ENCODE assay signal across 11 cellular contexts in the genomic region with DNA sequence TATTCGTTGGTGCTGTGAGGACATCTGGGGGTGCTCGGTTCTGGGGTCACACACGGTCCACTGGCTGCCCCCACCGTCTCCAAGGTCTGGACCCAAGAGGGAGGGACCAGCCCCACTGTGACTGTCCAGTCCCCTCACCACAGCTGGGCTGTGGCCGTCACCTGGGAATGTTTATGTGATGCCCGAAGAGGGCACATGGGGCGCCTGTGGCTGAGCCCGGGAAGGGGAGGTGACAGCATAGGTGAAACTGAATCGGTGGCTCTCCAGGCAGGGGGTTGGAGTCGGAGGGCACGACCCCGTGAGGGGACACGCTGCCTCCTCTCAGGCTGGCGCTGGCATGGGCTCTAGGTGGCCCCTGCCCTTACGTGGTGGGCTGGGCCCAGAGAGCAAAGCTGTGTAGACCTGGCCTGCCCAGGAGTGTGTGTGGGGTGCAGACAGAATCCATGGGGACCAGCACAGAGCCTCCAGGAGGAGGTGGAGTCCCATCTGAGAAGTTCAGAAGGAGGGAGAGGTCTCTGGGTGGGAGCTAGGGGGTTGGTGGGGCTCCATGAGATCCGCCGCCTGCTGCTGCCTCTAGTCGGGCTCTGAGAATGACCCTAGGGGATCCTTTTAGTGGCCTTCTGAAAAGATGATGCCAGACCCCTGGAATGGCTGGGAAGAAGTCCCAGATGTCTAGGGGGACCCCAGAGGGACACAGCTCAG. TPM values are rescaled to one million over a fixed set of nuclear protein-coding genes. Genes with fewer than 3 reads are reported as not detected.
A peak's percentile ranks its signal among the peaks of the same experiment; 100 is the strongest.
DNase-seq lines count a peak whose midpoint lies in the region; ATAC-seq and TF ChIP-seq lines count a peak whose summit lies in the region.
"Had no signal": no experiment of that assay in that cellular context is flagged by ENCODE, and none has a peak within 500 bp of the region (broad histone marks: within the 10 kb centered on the region; RNA-seq: fewer than 3 reads in every experiment).

No MANE protein-coding gene starts in this region.

- H3K4me3 Mint-ChIP-seq in activated naive CD4-positive, alpha-beta T cell treated with anti-CD3 and anti-CD28 coated beads for 36 hours: peak overlapping the region; percentile 52
- H3K4me3 Mint-ChIP-seq in memory B cell: peak overlapping the region; percentile 66

- no peak for TF ChIP-seq EP300 in tibial nerve (IDR thresholded peaks at IDR 0.05)

- H3K27ac ChIP-seq in caudate nucleus (ENCODE audit: low read depth, low read length) (peak overlapping the region; percentile 99), tibial nerve (peak overlapping the region; percentile 34 to 89 (median 54))

- CTCF ChIA-PET in activated naive CD4-positive, alpha-beta T cell treated with anti-CD3 and anti-CD28 coated beads for 36 hours (lab: Charles Lee): no interaction called here

- no peak overlapping the region for H3K27ac Mint-ChIP-seq in activated naive CD4-positive, alpha-beta T cell treated with anti-CD3 and anti-CD28 coated beads for 36 hours
- no peak overlapping the region for H3K27ac Mint-ChIP-seq in activated naive CD4-positive, alpha-beta T cell treated with anti-CD3 and anti-CD28 coated beads, Interleukin-2, amount 50 U/mL, for 72 hours
- no peak overlapping the region for H3K27ac Mint-ChIP-seq in memory B cell
- H3K27ac Mint-ChIP-seq: CD4-positive, CD25-positive, alpha-beta regulatory T cell had no signal

- H3K36me3 Mint-ChIP-seq in activated naive CD4-positive, alpha-beta T cell treated with anti-CD3 and anti-CD28 coated beads for 36 hours (ENCODE audit: low read depth): no peaks in the 10 kb centered on the region
- peaks cover 12 to 13% of the 10 kb centered on the region in 2 donors for H3K36me3 Mint-ChIP-seq in activated naive CD4-positive, alpha-beta T cell treated with anti-CD3 and anti-CD28 coated beads, Interleukin-2, amount 50 U/mL, for 72 hours
- H3K36me3 Mint-ChIP-seq in memory B cell: peaks cover 3% of the 10 kb centered on the region
- H3K36me3 Mint-ChIP-seq: CD4-positive, CD25-positive, alpha-beta regulatory T cell had no signal

- H3K4me1 ChIP-seq in tibial nerve: peaks cover 0 to 67% (median 16%) of the 10 kb centered on the region in 4 donors

- H3K27me3 Mint-ChIP-seq in activated naive CD4-positive, alpha-beta T cell treated with anti-CD3 and anti-CD28 coated beads for 36 hours (ENCODE audit: low read depth): peaks cover 30% of the 10 kb centered on the region
- peaks cover 18% of the 10 kb centered on the region for H3K27me3 Mint-ChIP-seq in memory B cell

- H3K4me1 Mint-ChIP-seq in activated naive CD4-positive, alpha-beta T cell treated with anti-CD3 and anti-CD28 coated beads for 36 hours (ENCODE audit: low read depth): peaks cover 11% of the 10 kb centered on the region
- H3K4me1 Mint-ChIP-seq in memory B cell: peaks cover 3% of the 10 kb centered on the region

- TF ChIP-seq POLR2A in tibial nerve (IDR thresholded peaks at IDR 0.05): no peak

- TF ChIP-seq CTCF in tibial nerve (IDR thresholded peaks at IDR 0.05): no peak

- intact Hi-C loops in activated naive CD4-positive, alpha-beta T cell treated with anti-CD3 and anti-CD28 coated beads for 36 hours (cut with micrococcal nuclease): no loop called here

- peaks cover 0 to 16% (median 0%) of the 10 kb centered on the region in 3 donors for H3K36me3 ChIP-seq in tibial nerve

- DNase-seq in activated naive CD4-positive, alpha-beta T cell treated with anti-CD3 and anti-CD28 coated beads for 36 hours: no peak
- no peak for DNase-seq in activated naive CD4-positive, alpha-beta T cell treated with anti-CD3 and anti-CD28 coated beads, Interleukin-2, amount 50 U/mL, for 72 hours (ENCODE audit: low spot score in 2 of 2)
- peak in 2 of 61 donors; percentile 46 to 57 for DNase-seq in caudate nucleus (lab: John Stamatoyannopoulos, UW)
- no peak for DNase-seq in memory B cell (ENCODE audit: low spot score in 2 of 2)
- no peak for DNase-seq in tibial nerve (ENCODE audit: low spot score in 2 of 2)
- DNase-seq in cortex of kidney (lab: John Stamatoyannopoulos, UW): no peak
- DNase-seq: activated effector memory CD4-positive, alpha-beta T cell treated with anti-CD3 and anti-CD28 coated beads, Interleukin-2, amount 50 U/mL, for 16 hours had no signal

- ATAC-seq in activated naive CD4-positive, alpha-beta T cell treated with anti-CD3 and anti-CD28 coated beads, Interleukin-2, amount 50 U/mL, for 72 hours: no peak
- ATAC-seq in memory B cell (ENCODE audit: low read depth) (no peak), HG03565 (IDR thresholded peaks at IDR 0.05; ENCODE audit: unreplicated experiment) (no peak), GM19452 (IDR thresholded peaks at IDR 0.05; ENCODE audit: unreplicated experiment) (no peak)

- peak overlapping the region; percentile 12 to 77 (median 41) for H3K4me3 ChIP-seq in tibial nerve

- H3K9me3 Mint-ChIP-seq in activated naive CD4-positive, alpha-beta T cell treated with anti-CD3 and anti-CD28 coated beads for 36 hours: peaks cover 4% of the 10 kb centered on the region
- peaks cover 9 to 10% of the 10 kb centered on the region in 2 donors for H3K9me3 Mint-ChIP-seq in activated naive CD4-positive, alpha-beta T cell treated with anti-CD3 and anti-CD28 coated beads, Interleukin-2, amount 50 U/mL, for 72 hours
- peaks cover 3% of the 10 kb centered on the region for H3K9me3 Mint-ChIP-seq in memory B cell

- peaks cover 0 to 13% of the 10 kb centered on the region in 2 donors for H3K27me3 ChIP-seq in tibial nerve

- peaks cover 0 to 26% (median 3%) of the 10 kb centered on the region in 4 donors for H3K9me3 ChIP-seq in tibial nerve

- 28 to 42% methylated on average over 15 to 18 of the region's 18 CpGs for WGBS in tibial nerve, 2 donors

RNA-seq across cellular contexts. Expression of a gene that starts 1.8 kb away (rescaled TPM):
- total RNA-seq in activated naive CD4-positive, alpha-beta T cell treated with anti-CD3 and anti-CD28 coated beads for 36 hours: not detected
- total RNA-seq in activated naive CD4-positive, alpha-beta T cell treated with anti-CD3 and anti-CD28 coated beads, Interleukin-2, amount 50 U/mL, for 72 hours: under 1 TPM in 1 of 2 donors, not detected in 1; 0.35 TPM
- 10 to 100 TPM; 49.6 to 81.6 (median 71.4) TPM for total RNA-seq in tibial nerve
- total RNA-seq: CD4-positive, CD25-positive, alpha-beta regulatory T cell; OCI-LY7 had no signal

RNA-seq across cellular contexts. Expression of a gene that starts 51.9 kb away (rescaled TPM):
- total RNA-seq in activated naive CD4-positive, alpha-beta T cell treated with anti-CD3 and anti-CD28 coated beads for 36 hours: 10 to 100 TPM; 81.2 to 88.4 TPM
- 10 to 100 TPM; 35.3 to 95.5 TPM for total RNA-seq in activated naive CD4-positive, alpha-beta T cell treated with anti-CD3 and anti-CD28 coated beads, Interleukin-2, amount 50 U/mL, for 72 hours
- 100 to 1,000 TPM; 234 to 301 (median 275) TPM for total RNA-seq in tibial nerve

Comparison
In these comparisons a context has a peak if more than half of its experiments do, and no peak if none do; other contexts are left out.
1. RNA of a gene that starts 1.8 kb away (total RNA-seq): 49.6 to 81.6 TPM in tibial nerve; 0.35 TPM in activated naive CD4-positive, alpha-beta T cell treated with anti-CD3 and anti-CD28 coated beads, Interleukin-2, amount 50 U/mL, for 72 hours and not detected in activated naive CD4-positive, alpha-beta T cell treated with anti-CD3 and anti-CD28 coated beads for 36 hours; every median in the first group is over 10 times any median in the second.